In genomic region chr9:2346277-2346913, GRCh38 we compare ENCODE assay signal across 25 cellular contexts.
"Had no signal": no experiment of that assay in that cellular context is flagged by ENCODE, and none has a peak within 500 bp of the region (broad histone marks: within the 10 kb centered on the region; RNA-seq: fewer than 3 reads in every experiment).

No MANE protein-coding gene starts in this region.

- H3K36me3 Mint-ChIP-seq: natural killer cell; stimulated activated effector memory CD8-positive, alpha-beta T cell treated with anti-CD3 and anti-CD28 coated beads, Interleukin-12 subunit alpha, Interleukin-12 subunit beta, amount 100 ng/mL, for 72 hours had no signal

- H3K4me3 ChIP-seq: coronary artery, esophagus squamous epithelium, hepatocyte, left lung, lower lobe of right lung, ovary, thoracic aorta, tibial nerve, upper lobe of left lung had no signal

- H3K4me3 Mint-ChIP-seq: memory B cell; natural killer cell; stimulated activated effector memory CD8-positive, alpha-beta T cell treated with anti-CD3 and anti-CD28 coated beads, Interleukin-12 subunit alpha, Interleukin-12 subunit beta, amount 100 ng/mL, for 72 hours had no signal

- H3K9me3 ChIP-seq: esophagus squamous epithelium, ovary, upper lobe of left lung had no signal

- DNase-seq: dermis blood vessel endothelial cell; effector memory CD4-positive, alpha-beta T cell; esophagus squamous epithelium; foreskin melanocyte; head of caudate nucleus; kidney; left lung; lower lobe of right lung; natural killer cell; occipital lobe; ovary; posterior cingulate gyrus; retina; stimulated activated CD4-positive, alpha-beta T cell treated with anti-CD3 and anti-CD28 coated beads, Interleukin-2, amount 100 ng/mL, for 24 hours; stimulated activated CD4-positive, alpha-beta T cell treated with anti-CD3 and anti-CD28 coated beads, Interleukin-4, amount 100 ng/mL, for 24 hours; stimulated activated naive CD8-positive, alpha-beta T cell treated with anti-CD3 and anti-CD28 coated beads, Interleukin-15, Interleukin-2, amounts not matched to agents 100 U/mL and 50 U/mL, for 24 hours; substantia nigra; upper lobe of left lung had no signal

- H3K27ac ChIP-seq: coronary artery, esophagus squamous epithelium, hepatocyte, left lung, lower lobe of right lung, ovary, thoracic aorta, tibial nerve, upper lobe of left lung had no signal

- H3K36me3 ChIP-seq: esophagus squamous epithelium, left lung, lower lobe of right lung, ovary, thoracic aorta, tibial nerve, upper lobe of left lung had no signal

- H3K9me3 Mint-ChIP-seq: stimulated activated effector memory CD8-positive, alpha-beta T cell treated with anti-CD3 and anti-CD28 coated beads, Interleukin-12 subunit alpha, Interleukin-12 subunit beta, amount 100 ng/mL, for 72 hours had no signal

- H3K4me1 Mint-ChIP-seq: memory B cell; natural killer cell; stimulated activated effector memory CD8-positive, alpha-beta T cell treated with anti-CD3 and anti-CD28 coated beads, Interleukin-12 subunit alpha, Interleukin-12 subunit beta, amount 100 ng/mL, for 72 hours had no signal

- ATAC-seq: left lung; lower lobe of right lung; natural killer cell; sciatic nerve; stimulated activated effector memory CD8-positive, alpha-beta T cell treated with anti-CD3 and anti-CD28 coated beads, Interleukin-12 subunit alpha, Interleukin-12 subunit beta, amount 100 ng/mL, for 72 hours; stimulated activated naive CD8-positive, alpha-beta T cell treated with anti-CD3 and anti-CD28 coated beads, Interleukin-15, Interleukin-2, amounts not matched to agents 100 U/mL and 50 U/mL, for 24 hours had no signal

- H3K4me1 ChIP-seq: esophagus squamous epithelium, left lung, lower lobe of right lung, tibial nerve, upper lobe of left lung had no signal

- H3K27me3 ChIP-seq: esophagus squamous epithelium, hepatocyte, left lung, ovary, tibial nerve, upper lobe of left lung had no signal

- H3K27ac Mint-ChIP-seq: memory B cell; natural killer cell; stimulated activated effector memory CD8-positive, alpha-beta T cell treated with anti-CD3 and anti-CD28 coated beads, Interleukin-12 subunit alpha, Interleukin-12 subunit beta, amount 100 ng/mL, for 72 hours had no signal
